ENCODE assay signal across 1 cellular context in the genomic region with DNA sequence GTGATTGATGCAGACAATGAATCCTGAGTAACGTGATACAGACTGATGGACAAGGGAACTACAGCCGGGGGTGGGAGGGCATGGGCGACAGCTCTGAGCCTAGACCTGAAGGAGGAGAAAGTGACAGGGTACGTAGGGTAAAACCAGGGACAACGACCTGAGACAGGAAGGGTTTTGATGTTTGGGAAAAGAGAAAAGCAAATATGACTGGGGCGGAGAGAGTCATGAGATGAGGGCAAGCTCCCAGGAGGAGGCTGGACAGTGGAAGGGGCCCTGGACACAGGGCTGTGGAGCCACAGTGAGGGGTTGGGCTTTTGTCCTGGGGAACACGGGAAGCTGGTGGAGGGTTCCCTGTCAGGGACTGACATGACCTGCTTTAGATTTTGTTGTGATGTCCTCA.
TF ChIP-seq lines count a peak whose summit lies in the region.

No MANE protein-coding gene starts in this region.

TF ChIP-seq in HepG2, 621 proteins besides CTCF, POLR2A, EP300 and RAD21 (continues in another document):
- TF ChIP-seq HNF4A (CRISPR knock-in tag; IDR thresholded peaks at IDR 0.05), result peak; percentile 26; the same call in 1 of the 2 replicates
- peak; percentile 67; the same call in 1 of the 2 replicates for TF ChIP-seq RXRA (CRISPR knock-in tag; IDR thresholded peaks at IDR 0.05)
- peak; percentile 59; the same call in 1 of the 2 replicates for TF ChIP-seq ETV5 (CRISPR knock-in tag; IDR thresholded peaks at IDR 0.05; ENCODE audit: borderline replicate concordance)
- peak; percentile 35; the same call in 1 of the 2 replicates for TF ChIP-seq TCF7 (IDR thresholded peaks at IDR 0.05; ENCODE audit: low read depth)
- TF ChIP-seq SOX6 (IDR thresholded peaks at IDR 0.05), result no peak
- 0 out of 2 replicates have a peak, but pooled peaks have one; percentile 29 for TF ChIP-seq SOX6 (CRISPR knock-in tag; IDR thresholded peaks at IDR 0.05)
- TF ChIP-seq CREM (IDR thresholded peaks at IDR 0.05), result 0 out of 2 replicates have a peak, but pooled peaks have one; percentile 23
- TF ChIP-seq CREM (CRISPR knock-in tag; IDR thresholded peaks at IDR 0.05), result no peak
- no peak for TF ChIP-seq ZNF30 (CRISPR knock-in tag; IDR thresholded peaks at IDR 0.05)
- peak; percentile 48 for TF ChIP-seq FOXA3 (CRISPR knock-in tag; IDR thresholded peaks at IDR 0.05)
- TF ChIP-seq, protein P1, sequence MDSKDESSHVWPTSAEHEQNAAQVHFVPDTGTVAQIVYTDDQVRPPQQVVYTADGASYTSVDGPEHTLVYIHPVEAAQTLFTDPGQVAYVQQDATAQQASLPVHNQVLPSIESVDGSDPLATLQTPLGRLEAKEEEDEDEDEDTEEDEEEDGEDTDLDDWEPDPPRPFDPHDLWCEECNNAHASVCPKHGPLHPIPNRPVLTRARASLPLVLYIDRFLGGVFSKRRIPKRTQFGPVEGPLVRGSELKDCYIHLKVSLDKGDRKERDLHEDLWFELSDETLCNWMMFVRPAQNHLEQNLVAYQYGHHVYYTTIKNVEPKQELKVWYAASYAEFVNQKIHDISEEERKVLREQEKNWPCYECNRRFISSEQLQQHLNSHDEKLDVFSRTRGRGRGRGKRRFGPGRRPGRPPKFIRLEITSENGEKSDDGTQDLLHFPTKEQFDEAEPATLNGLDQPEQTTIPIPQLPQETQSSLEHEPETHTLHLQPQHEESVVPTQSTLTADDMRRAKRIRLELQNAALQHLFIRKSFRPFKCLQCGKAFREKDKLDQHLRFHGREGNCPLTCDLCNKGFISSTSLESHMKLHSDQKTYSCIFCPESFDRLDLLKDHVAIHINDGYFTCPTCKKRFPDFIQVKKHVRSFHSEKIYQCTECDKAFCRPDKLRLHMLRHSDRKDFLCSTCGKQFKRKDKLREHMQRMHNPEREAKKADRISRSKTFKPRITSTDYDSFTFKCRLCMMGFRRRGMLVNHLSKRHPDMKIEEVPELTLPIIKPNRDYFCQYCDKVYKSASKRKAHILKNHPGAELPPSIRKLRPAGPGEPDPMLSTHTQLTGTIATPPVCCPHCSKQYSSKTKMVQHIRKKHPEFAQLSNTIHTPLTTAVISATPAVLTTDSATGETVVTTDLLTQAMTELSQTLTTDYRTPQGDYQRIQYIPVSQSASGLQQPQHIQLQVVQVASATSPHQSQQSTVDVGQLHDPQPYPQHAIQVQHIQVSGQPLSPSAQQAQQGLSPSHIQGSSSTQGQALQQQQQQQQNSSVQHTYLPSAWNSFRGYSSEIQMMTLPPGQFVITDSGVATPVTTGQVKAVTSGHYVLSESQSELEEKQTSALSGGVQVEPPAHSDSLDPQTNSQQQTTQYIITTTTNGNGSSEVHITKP (CRISPR knock-in tag; IDR thresholded peaks at IDR 0.05; ENCODE audit: low read depth), result 0 out of 2 replicates have a peak, but pooled peaks have one; percentile 15
- TF ChIP-seq SP5 (CRISPR knock-in tag; IDR thresholded peaks at IDR 0.05; ENCODE audit: borderline replicate concordance, low read depth), result peak; percentile 69; the same call in 1 of the 2 replicates
- no peak for TF ChIP-seq FOXP1 (IDR thresholded peaks at IDR 0.05)
- TF ChIP-seq FOXP1 (CRISPR knock-in tag; IDR thresholded peaks at IDR 0.05), result peak; percentile 26; the same call in 1 of the 2 replicates
- no peak for TF ChIP-seq AGO1 (IDR thresholded peaks at IDR 0.05; ENCODE audit: low read depth, low read length, poor library complexity, severe bottlenecking)
- 0 out of 2 replicates have a peak, but pooled peaks have one; percentile 28 for TF ChIP-seq GATAD2A (CRISPR knock-in tag; IDR thresholded peaks at IDR 0.05)
- TF ChIP-seq ZNF501 (CRISPR knock-in tag; IDR thresholded peaks at IDR 0.05), result no peak
- TF ChIP-seq POLR2AphosphoS2 (IDR thresholded peaks at IDR 0.05; ENCODE audit: low read depth, low read length), result no peak
- TF ChIP-seq FOXA1 (IDR thresholded peaks at IDR 0.05), result no peak
- TF ChIP-seq FOXA1 (CRISPR knock-in tag; IDR thresholded peaks at IDR 0.05), result peak; percentile 42; the same call in 1 of the 2 replicates
- peak; percentile 57; the same call in 1 of the 2 replicates for TF ChIP-seq PAXIP1 (CRISPR knock-in tag; conservative IDR thresholded peaks at IDR 0.05)
- peak; percentile 66; the same call in 1 of the 2 replicates for TF ChIP-seq ZNF710 (CRISPR knock-in tag; IDR thresholded peaks at IDR 0.05; ENCODE audit: borderline replicate concordance)
- no peak for TF ChIP-seq ZNF709 (CRISPR knock-in tag; IDR thresholded peaks at IDR 0.05)
- no peak for TF ChIP-seq AKNA (CRISPR knock-in tag; IDR thresholded peaks at IDR 0.05; ENCODE audit: borderline replicate concordance)
- peak; percentile 51 for TF ChIP-seq SAP130 (CRISPR knock-in tag; IDR thresholded peaks at IDR 0.05; ENCODE audit: low read depth)
- no peak for TF ChIP-seq DNMT3B (CRISPR knock-in tag; conservative IDR thresholded peaks at IDR 0.05)
- peak; percentile 83 for TF ChIP-seq RARA (CRISPR knock-in tag; IDR thresholded peaks at IDR 0.05)
- peak; percentile 63 for TF ChIP-seq MED1 (CRISPR knock-in tag; IDR thresholded peaks at IDR 0.05)
- TF ChIP-seq ZNF549 (CRISPR knock-in tag; IDR thresholded peaks at IDR 0.05), result no peak
- TF ChIP-seq ZNF614 (CRISPR knock-in tag; IDR thresholded peaks at IDR 0.05; ENCODE audit: borderline replicate concordance), result 0 out of 2 replicates have a peak, but pooled peaks have one; percentile 27
- no peak for TF ChIP-seq SOX13 (IDR thresholded peaks at IDR 0.05)
- TF ChIP-seq SOX13 (CRISPR knock-in tag; conservative IDR thresholded peaks at IDR 0.05 in 1 of 2, IDR thresholded peaks at IDR 0.05 in 1 of 2), result peak in 1 of 2 experiments; percentile 45; a peak in 1 of 4 replicates
- TF ChIP-seq RXRB (CRISPR knock-in tag; IDR thresholded peaks at IDR 0.05; ENCODE audit: borderline replicate concordance), result peak; percentile 91
- TF ChIP-seq, protein P2, sequence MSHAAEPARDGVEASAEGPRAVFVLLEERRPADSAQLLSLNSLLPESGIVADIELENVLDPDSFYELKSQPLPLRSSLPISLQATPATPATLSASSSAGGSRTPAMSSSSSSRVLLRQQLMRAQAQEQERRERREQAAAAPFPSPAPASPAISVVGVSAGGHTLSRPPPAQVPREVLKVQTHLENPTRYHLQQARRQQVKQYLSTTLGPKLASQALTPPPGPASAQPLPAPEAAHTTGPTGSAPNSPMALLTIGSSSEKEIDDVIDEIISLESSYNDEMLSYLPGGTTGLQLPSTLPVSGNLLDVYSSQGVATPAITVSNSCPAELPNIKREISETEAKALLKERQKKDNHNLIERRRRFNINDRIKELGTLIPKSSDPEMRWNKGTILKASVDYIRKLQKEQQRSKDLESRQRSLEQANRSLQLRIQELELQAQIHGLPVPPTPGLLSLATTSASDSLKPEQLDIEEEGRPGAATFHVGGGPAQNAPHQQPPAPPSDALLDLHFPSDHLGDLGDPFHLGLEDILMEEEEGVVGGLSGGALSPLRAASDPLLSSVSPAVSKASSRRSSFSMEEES (CRISPR knock-in tag; IDR thresholded peaks at IDR 0.05), result peak; percentile 55; the same call in 1 of the 2 replicates
- TF ChIP-seq NCOA2 (CRISPR knock-in tag; IDR thresholded peaks at IDR 0.05), result 0 out of 2 replicates have a peak, but pooled peaks have one; percentile 26
- TF ChIP-seq, protein P3, sequence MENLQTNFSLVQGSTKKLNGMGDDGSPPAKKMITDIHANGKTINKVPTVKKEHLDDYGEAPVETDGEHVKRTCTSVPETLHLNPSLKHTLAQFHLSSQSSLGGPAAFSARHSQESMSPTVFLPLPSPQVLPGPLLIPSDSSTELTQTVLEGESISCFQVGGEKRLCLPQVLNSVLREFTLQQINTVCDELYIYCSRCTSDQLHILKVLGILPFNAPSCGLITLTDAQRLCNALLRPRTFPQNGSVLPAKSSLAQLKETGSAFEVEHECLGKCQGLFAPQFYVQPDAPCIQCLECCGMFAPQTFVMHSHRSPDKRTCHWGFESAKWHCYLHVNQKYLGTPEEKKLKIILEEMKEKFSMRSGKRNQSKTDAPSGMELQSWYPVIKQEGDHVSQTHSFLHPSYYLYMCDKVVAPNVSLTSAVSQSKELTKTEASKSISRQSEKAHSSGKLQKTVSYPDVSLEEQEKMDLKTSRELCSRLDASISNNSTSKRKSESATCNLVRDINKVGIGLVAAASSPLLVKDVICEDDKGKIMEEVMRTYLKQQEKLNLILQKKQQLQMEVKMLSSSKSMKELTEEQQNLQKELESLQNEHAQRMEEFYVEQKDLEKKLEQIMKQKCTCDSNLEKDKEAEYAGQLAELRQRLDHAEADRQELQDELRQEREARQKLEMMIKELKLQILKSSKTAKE (CRISPR knock-in tag; IDR thresholded peaks at IDR 0.05; ENCODE audit: borderline replicate concordance), result peak; percentile 51; the same call in 1 of the 2 replicates
- TF ChIP-seq, protein P4, sequence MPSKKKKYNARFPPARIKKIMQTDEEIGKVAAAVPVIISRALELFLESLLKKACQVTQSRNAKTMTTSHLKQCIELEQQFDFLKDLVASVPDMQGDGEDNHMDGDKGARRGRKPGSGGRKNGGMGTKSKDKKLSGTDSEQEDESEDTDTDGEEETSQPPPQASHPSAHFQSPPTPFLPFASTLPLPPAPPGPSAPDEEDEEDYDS (CRISPR knock-in tag; IDR thresholded peaks at IDR 0.05), result 0 out of 2 replicates have a peak, but pooled peaks have one; percentile 14
- no peak for TF ChIP-seq NR2F6 (IDR thresholded peaks at IDR 0.05)
- peak; percentile 50; the same call in 1 of the 2 replicates for TF ChIP-seq NR2F6 (CRISPR knock-in tag; IDR thresholded peaks at IDR 0.05)
- no peak for TF ChIP-seq KLF13 (CRISPR knock-in tag; IDR thresholded peaks at IDR 0.05)
